8 cellular contexts compared by ENCODE assay signal in the genomic region with DNA sequence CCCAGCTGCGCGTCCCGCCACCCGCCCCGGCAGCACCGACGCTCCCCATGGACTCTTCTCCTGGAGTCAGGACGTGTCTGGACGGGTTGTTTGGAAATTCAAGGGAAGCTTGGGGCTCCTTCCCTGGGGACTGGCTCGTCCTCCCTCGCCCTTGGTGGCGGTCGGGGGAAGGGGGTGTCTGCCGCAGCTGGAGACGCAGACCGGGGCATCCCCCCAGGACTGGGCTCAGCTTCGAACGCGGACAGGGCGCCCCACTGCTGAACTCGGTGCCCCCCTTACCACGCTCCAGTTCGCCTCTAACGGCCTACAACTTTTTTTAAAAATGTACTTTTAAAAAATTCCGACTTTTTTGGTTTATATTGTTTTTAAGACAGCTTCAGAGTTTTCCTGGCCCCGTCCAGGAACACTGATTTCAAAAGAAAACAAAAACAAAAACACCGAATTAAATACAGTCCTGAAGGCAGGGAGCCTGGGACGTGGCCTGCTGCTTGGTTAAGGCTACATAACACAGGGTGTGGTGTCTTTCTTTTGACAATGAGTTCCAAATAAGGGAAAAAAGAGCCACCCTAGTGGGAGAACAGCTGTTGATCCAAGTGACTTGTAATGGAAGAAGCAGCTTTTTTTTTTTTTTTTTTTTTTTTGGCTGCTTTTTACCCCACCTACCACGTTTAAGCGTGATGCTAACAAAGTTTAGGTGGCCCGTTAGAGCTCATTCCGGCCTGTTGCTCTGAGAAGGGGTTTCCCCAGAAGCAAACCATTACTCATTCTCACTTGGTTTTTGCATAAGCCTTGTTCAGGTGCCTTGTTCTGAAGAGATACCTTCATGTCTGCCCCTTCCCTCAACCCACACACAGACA. TPM values are rescaled to one million over a fixed set of nuclear protein-coding genes. Genes with fewer than 3 reads are reported as not detected.
DNase-seq lines count a peak whose midpoint lies in the region; ATAC-seq and TF ChIP-seq lines count a peak whose summit lies in the region.

No MANE protein-coding gene starts in this region.

- WGBS in gastroesophageal sphincter (ENCODE audit: low coverage in 1 of 2), 2 donors = 0 to 4% methylated on average over 10 to 17 of the region's 32 CpGs
- no CpG with 5 or more reads among the region's 32 CpGs for WGBS in trophoblast cell (ENCODE audit: extremely low coverage, insufficient coverage, insufficient read length)
- WGBS in aorta, 2 donors = 0 to 1% methylated on average over 32 of the region's 32 CpGs

- POLR2A ChIA-PET in AG04450 (lab: Yijun Ruan, JAX) = interaction anchor here (0.7 to 3.0 kb wide), 7 partner anchors 12 to 384 kb away, joined by 3 to 12 read pairs (median 5); partner anchors contain the start of genes DR1 and RPL5
- POLR2A ChIA-PET in OCI-LY7 (lab: Charles Lee) = interaction anchor here (0.6 to 8.8 kb wide), 31 partner anchors 9 to 383 kb away, joined by 3 to 118 read pairs (median 7); partner anchors contain the start of gene MTF2

- peak overlapping the region; percentile 1 for H2BK12ac ChIP-seq in trophoblast cell (ENCODE audit: low read length)

- H3K9ac ChIP-seq in trophoblast cell (ENCODE audit: low read length) = peak overlapping the region; percentile 97

- peak overlapping the region; percentile 73 for H3K18ac ChIP-seq in trophoblast cell (ENCODE audit: low read length)

- H2BK5ac ChIP-seq in trophoblast cell (ENCODE audit: low read depth, low read length, poor library complexity) = peak overlapping the region; percentile 13

- peak overlapping the region; percentile 20 for H2BK120ac ChIP-seq in trophoblast cell (ENCODE audit: insufficient read depth, low read length, poor library complexity)

- H3K27me3 ChIP-seq in AG04450 (ENCODE audit: control insufficient read depth, insufficient read depth, low read length) (peaks cover 7% of the 10 kb centered on the region), gastroesophageal sphincter (no peaks in the 10 kb centered on the region), trophoblast cell (ENCODE audit: insufficient read depth, low read length) (no peaks in the 10 kb centered on the region), aorta (ENCODE audit: control insufficient read depth in 1 of 2, insufficient read depth in 2 of 2, low read length in 1 of 2) (no peaks in the 10 kb centered on the region)

- H3K4me1 ChIP-seq in OCI-LY7 (ENCODE audit: insufficient read depth, low read length, poor library complexity, severe bottlenecking) = peaks cover 66% of the 10 kb centered on the region
- peaks cover 0 to 45% (median 3%) of the 10 kb centered on the region in 3 donors for H3K4me1 ChIP-seq in gastroesophageal sphincter
- H3K4me1 ChIP-seq in trophoblast cell (ENCODE audit: control insufficient read depth in 1 of 2, insufficient read depth in 2 of 2, low read length in 2 of 2) = no peaks in the 10 kb centered on the region
- H3K4me1 ChIP-seq in aorta (ENCODE audit: control insufficient read depth in 1 of 2, insufficient read depth in 2 of 2, low read length in 2 of 2) = peaks cover 0 to 2% of the 10 kb centered on the region in 2 donors

- intact Hi-C loops in OCI-LY7 (cut with micrococcal nuclease; ENCODE audit: unreplicated experiment) (loop anchor here (1.0 to 5.0 kb wide), 5 partner anchors 13 to 725 kb away; partner anchors contain the start of gene MTF2), aorta (cut with DNase I) (loop anchor here (2.0 to 10.0 kb wide), 2 partner anchors 33 to 107 kb away; no protein-coding TSS in a partner anchor)

- H4K91ac ChIP-seq in trophoblast cell (ENCODE audit: low read depth, low read length) = peak overlapping the region; percentile 56

- ATAC-seq in GM18867 (IDR thresholded peaks at IDR 0.05; ENCODE audit: unreplicated experiment) (peak; percentile 54), HG03064 (IDR thresholded peaks at IDR 0.05; ENCODE audit: low read depth, unreplicated experiment) (peak; percentile 38), gastroesophageal sphincter (peak; percentile 49), aorta (ENCODE audit: low FRiP score) (peak; percentile 37)

- no peak overlapping the region for H3K4ac ChIP-seq in trophoblast cell (ENCODE audit: low read depth, low read length)

- TF ChIP-seq CTCF in AG04450 (IDR thresholded peaks at IDR 0.05; ENCODE audit: low read depth, low read length) (no peak), OCI-LY7 (conservative IDR thresholded peaks at IDR 0.05; ENCODE audit: low read length) (0 out of 2 replicates have a peak, but pooled peaks have one; percentile 21), gastroesophageal sphincter (IDR thresholded peaks at IDR 0.05) (peak in 1 of 4 experiments; percentile 10)

- H3K27ac ChIP-seq in AG04450 (ENCODE audit: low read depth, low read length) (peak overlapping the region; percentile 75), OCI-LY7 (ENCODE audit: low read depth, low read length, poor library complexity, severe bottlenecking) (peak overlapping the region; percentile 92), gastroesophageal sphincter (peak overlapping the region; percentile 98 to 100 (median 98)), trophoblast cell (ENCODE audit: low read depth, low read length) (peak overlapping the region; percentile 63), aorta (ENCODE audit: low read depth in 1 of 2, low read length in 2 of 2) (peak overlapping the region; percentile 72 to 98)

- H3K4me3 ChIP-seq in AG04450 (ENCODE audit: low read depth, low read length) (peak overlapping the region; percentile 80), OCI-LY7 (ENCODE audit: low read depth, low read length, poor library complexity, severe bottlenecking) (peak overlapping the region; percentile 93), gastroesophageal sphincter (peak overlapping the region; percentile 96 to 99), trophoblast cell (ENCODE audit: low read depth, low read length) (peak overlapping the region; percentile 82), aorta (ENCODE audit: low read length in 2 of 2) (peak overlapping the region; percentile 78 to 97)

- H3K4me2 ChIP-seq in OCI-LY7 (ENCODE audit: low read length) (peak overlapping the region; percentile 98), trophoblast cell (ENCODE audit: low read length) (peak overlapping the region; percentile 71)

- CTCF ChIA-PET in AG04450 (lab: Charles Lee) (interaction anchor here (0.6 to 8.5 kb wide), 8 partner anchors 9 to 961 kb away, joined by 3 to 72 read pairs (median 4); partner anchors contain the start of gene RPL5), OCI-LY7 (lab: Charles Lee; ENCODE audit: unreplicated experiment) (interaction anchor here (0.5 to 2.7 kb wide), 9 partner anchors 11 to 124 kb away, joined by 3 to 18 read pairs (median 5); no protein-coding TSS in a partner anchor)

- H3K23ac ChIP-seq in trophoblast cell (ENCODE audit: low read length) = no peak overlapping the region

- H3K79me2 ChIP-seq in OCI-LY7 (ENCODE audit: insufficient read depth, low read depth, low read length) = peaks cover 52% of the 10 kb centered on the region
- H3K79me2 ChIP-seq in trophoblast cell (ENCODE audit: control insufficient read depth, insufficient read depth, low read length, poor library complexity) = peaks cover 5% of the 10 kb centered on the region

- no peaks in the 10 kb centered on the region for H4K20me1 ChIP-seq in OCI-LY7 (ENCODE audit: insufficient read depth, low read length)

- H2AFZ ChIP-seq in OCI-LY7 (ENCODE audit: low read length) (peak overlapping the region; percentile 25; the same call in 1 of the 2 replicates), trophoblast cell (ENCODE audit: insufficient read depth, low read length, poor library complexity) (peak overlapping the region; percentile 27)

- H4K12ac ChIP-seq in trophoblast cell (ENCODE audit: low read depth, low read length) = peak overlapping the region; percentile 63

- H3K9me3 ChIP-seq in AG04450 (ENCODE audit: control insufficient read depth, insufficient read depth, low read length) (no peaks in the 10 kb centered on the region; the same call in 1 of the 2 replicates), OCI-LY7 (ENCODE audit: low read length) (no peaks in the 10 kb centered on the region), gastroesophageal sphincter (no peaks in the 10 kb centered on the region), trophoblast cell (ENCODE audit: insufficient read depth, low read depth, low read length) (no peaks in the 10 kb centered on the region), aorta (ENCODE audit: control insufficient read depth, low read length) (no peaks in the 10 kb centered on the region)

- peaks cover 3% of the 10 kb centered on the region; the same call in 1 of the 2 replicates for H3K36me3 ChIP-seq in OCI-LY7 (ENCODE audit: insufficient read depth, low read length)
- no peaks in the 10 kb centered on the region for H3K36me3 ChIP-seq in gastroesophageal sphincter
- no peaks in the 10 kb centered on the region for H3K36me3 ChIP-seq in trophoblast cell (ENCODE audit: control insufficient read depth in 1 of 2, insufficient read depth in 2 of 2, low read length in 2 of 2)
- no peaks in the 10 kb centered on the region for H3K36me3 ChIP-seq in aorta (ENCODE audit: control insufficient read depth in 1 of 2, insufficient read depth in 2 of 2, low read length in 1 of 2)

- H2AK5ac ChIP-seq in trophoblast cell (ENCODE audit: low read length) = no peak overlapping the region

- H3K79me1 ChIP-seq in trophoblast cell (ENCODE audit: low read length) = peaks cover 9% of the 10 kb centered on the region

- no peak for TF ChIP-seq EP300 in gastroesophageal sphincter (IDR thresholded peaks at IDR 0.05)

- no peaks in the 10 kb centered on the region for H3K9me2 ChIP-seq in OCI-LY7 (ENCODE audit: insufficient read depth, low read length)

- peak; percentile 2 to 32 for TF ChIP-seq POLR2A in gastroesophageal sphincter (IDR thresholded peaks at IDR 0.05)

- DNase-seq in AG04450 (ENCODE audit: low read depth, low spot score) (no peak), OCI-LY7 (ENCODE audit: low spot score) (peak; percentile 93), trophoblast cell (peak; percentile 78 to 91), aorta (peak in 1 of 2 donors; percentile 76)
- DNase-seq in activated T-helper 9 cell treated with anti-CD3 and anti-CD28 coated beads, Interleukin-2, amount 50 U/mL, for 16 hours (ENCODE audit: low read depth) = peak; percentile 47

- no TSS peak for BruUV-seq in OCI-LY7 (replicated peaks; lab: Mats Ljungman, UMichigan)

- peak overlapping the region; percentile 77 for H3K14ac ChIP-seq in trophoblast cell (ENCODE audit: low read length)

- peak overlapping the region; percentile 55 for H4K8ac ChIP-seq in trophoblast cell (ENCODE audit: low read depth, low read length)

RNA-seq across cellular contexts. Expression of gene DIPK1A, which starts 0.9 kb away (rescaled TPM):
- polyA plus RNA-seq in AG04450 (2011; rRNA removed) = 35.9 and 50.8 TPM in 2 replicates
- 9.5 and 19.9 TPM in 2 replicates for polyA minus RNA-seq in AG04450 (2011; rRNA and poly(A)+ RNA removed)
- total RNA-seq in OCI-LY7 (2014; rRNA removed; shearing (Covaris generic)) = 13.0 and 13.5 TPM in 2 replicates
- total RNA-seq in OCI-LY7 (2022) = 25.4 and 26.2 TPM in 2 replicates
- 10 to 100 TPM; 10.2 to 39.2 (median 32.9) TPM for total RNA-seq in gastroesophageal sphincter
- polyA plus RNA-seq in trophoblast cell (2013) = 11.7 and 11.8 TPM in 2 replicates
- total RNA-seq in aorta = 10 to 100 TPM; 11.0 to 15.9 TPM
- polyA plus RNA-seq in aorta = 10 to 100 TPM in 1 of 2 donors, 1 to 10 TPM in 1; 4.9 to 10.6 TPM
